In the genomic region with DNA sequence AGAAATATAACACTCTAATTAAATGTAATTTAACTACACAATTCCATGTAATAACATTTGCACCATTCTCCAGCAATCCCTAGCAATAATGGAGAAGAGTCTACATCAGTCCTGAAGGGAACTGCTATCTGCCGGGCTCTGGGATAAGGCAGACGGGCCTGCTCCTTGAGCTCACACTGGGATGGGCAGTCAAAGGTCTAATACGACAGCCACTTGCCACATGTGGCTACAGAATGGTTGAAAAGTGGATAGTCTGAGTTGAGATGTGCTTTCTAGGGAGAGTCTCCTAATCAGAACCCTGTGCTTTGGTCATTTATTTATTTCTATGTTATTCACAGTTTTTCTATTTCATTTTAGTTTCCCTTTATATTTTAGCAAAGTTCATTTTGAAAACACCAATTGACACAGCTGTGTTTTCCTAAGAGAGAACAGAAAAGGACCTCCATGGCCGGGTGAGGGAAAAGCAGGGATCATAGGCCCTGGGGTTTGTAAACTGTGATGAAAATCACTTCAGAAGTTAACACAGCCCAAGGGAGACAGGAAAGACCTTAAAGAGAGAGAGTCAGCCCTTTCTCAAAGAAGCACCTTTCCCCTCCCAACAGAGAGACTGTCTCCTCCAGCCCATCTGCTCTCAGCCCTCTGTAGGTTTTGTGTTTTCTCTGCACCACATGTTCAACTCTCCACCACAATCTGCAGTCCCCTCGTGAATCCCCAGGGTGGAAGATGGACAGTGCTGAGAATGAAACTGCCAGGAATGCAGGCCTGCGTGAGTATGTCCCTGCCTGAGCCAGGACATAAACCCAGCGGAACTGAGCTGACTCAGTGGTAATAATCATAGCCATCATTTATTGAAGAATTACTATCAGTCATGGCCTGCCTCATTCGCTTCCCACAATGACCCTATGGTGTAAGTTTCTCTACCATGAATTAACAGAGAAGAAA, we compare ENCODE assay signal across 11 cellular contexts. TPM values are rescaled to one million over a fixed set of nuclear protein-coding genes. Genes with fewer than 3 reads are reported as not detected.
DNase-seq lines count a peak whose midpoint lies in the region; ATAC-seq and TF ChIP-seq lines count a peak whose summit lies in the region.
"Had no signal": no experiment of that assay in that cellular context is flagged by ENCODE, and none has a peak within 500 bp of the region (broad histone marks: within the 10 kb centered on the region; RNA-seq: fewer than 3 reads in every experiment).

No MANE protein-coding gene starts in this region.

- H3K4me3 ChIP-seq in Loucy (ENCODE audit: low read length, poor library complexity, severe bottlenecking) (peak overlapping the region; percentile 30), colonic mucosa (no peak overlapping the region), mesodermal cell (ENCODE audit: extremely low read depth, insufficient read depth, low read length, poor library complexity, severe bottlenecking) (no peak overlapping the region)
- H3K4me3 ChIP-seq: pancreas had no signal

- peak overlapping the region; percentile 56 for H3K4me2 ChIP-seq in Loucy (ENCODE audit: low read depth, low read length, poor library complexity, severe bottlenecking)

- H3K9me3 Mint-ChIP-seq in CD4-positive, alpha-beta T cell, result no peaks in the 10 kb centered on the region
- H3K9me3 Mint-ChIP-seq: CD4-positive, alpha-beta memory T cell had no signal

- TF ChIP-seq CTCF in Loucy (conservative IDR thresholded peaks at IDR 0.05; ENCODE audit: low read length) (no peak), colonic mucosa (IDR thresholded peaks at IDR 0.05) (no peak)
- no peak for TF ChIP-seq CTCF in CD4-positive, alpha-beta T cell (IDR thresholded peaks at IDR 0.05)

- peak overlapping the region; percentile 26 for H3K27ac ChIP-seq in colonic mucosa
- peak overlapping the region; percentile 19 for H3K27ac ChIP-seq in mesodermal cell (ENCODE audit: low read depth, low read length, severe bottlenecking)
- H3K27ac ChIP-seq in CD4-positive, alpha-beta T cell (ENCODE audit: low read depth, low read length), result no peak overlapping the region
- H3K27ac ChIP-seq: pancreas had no signal

- no peaks in the 10 kb centered on the region for H3F3A ChIP-seq in Loucy (ENCODE audit: low read depth)

- intact Hi-C loops in colonic mucosa (cut with DNase I), result no loop called here
- intact Hi-C loops in CD4-positive, alpha-beta T cell (cut with DNase I, micrococcal nuclease), result loop anchor here in 1 of 2 experiments (1.0 kb wide), 1 partner anchor 7 kb away; no protein-coding TSS in a partner anchor

- no peaks in the 10 kb centered on the region for H3K9me3 ChIP-seq in Loucy (ENCODE audit: insufficient read depth, low read depth, low read length)
- H3K9me3 ChIP-seq in colonic mucosa, result no peaks in the 10 kb centered on the region
- H3K9me3 ChIP-seq in mesodermal cell (ENCODE audit: control insufficient read depth, low read length), result no peaks in the 10 kb centered on the region
- H3K9me3 ChIP-seq in CD4-positive, alpha-beta T cell (ENCODE audit: control insufficient read depth, low read length), result no peaks in the 10 kb centered on the region
- H3K9me3 ChIP-seq: pancreas had no signal

- no peaks in the 10 kb centered on the region for H3K9me2 ChIP-seq in Loucy (replicated peaks; ENCODE audit: low read depth, low read length)

- ATAC-seq in CD4-positive, alpha-beta T cell (ENCODE audit: poor library complexity), result no peak

- in situ Hi-C loops in KBM-7 (cut with MboI; ENCODE audit: low pct_unique_long_range_greater_than_20kb, low sequenced_read_pairs), result no loop called here

- DNase-seq in A172 (ENCODE audit: low spot score) (peak; percentile 27), colonic mucosa (no peak), KBM-7 (no peak), SK-N-DZ (ENCODE audit: low spot score) (no peak)
- DNase-seq in activated T-cell treated with anti-CD3 and anti-CD28 coated beads, Interleukin-2, amount 50 U/mL, for 1 hour, result no peak
- DNase-seq in CD4-positive, alpha-beta T cell, result no peak
- DNase-seq: CD4-positive, alpha-beta memory T cell; NK-92 treated with Interleukin-12 subunit alpha and Interleukin-12 subunit beta, amount 100 ng/mL, for 24 hours; pancreas had no signal

- CTCF ChIA-PET in CD4-positive, alpha-beta T cell (lab: Charles Lee), result no interaction called here

- no peak overlapping the region for H3K27ac Mint-ChIP-seq in CD4-positive, alpha-beta T cell

- POLR2A ChIA-PET in CD4-positive, alpha-beta T cell (lab: Charles Lee), result no interaction called here

- WGBS in mesodermal cell (ENCODE audit: insufficient coverage in 2 of 2), 2 experiments, result 89 to 100% methylated on average over 4 to 6 of the region's 8 CpGs

- peaks cover 22% of the 10 kb centered on the region for H3K4me1 Mint-ChIP-seq in CD4-positive, alpha-beta T cell (ENCODE audit: low read depth)

- H3K9ac ChIP-seq in Loucy (ENCODE audit: low read depth, low read length, poor library complexity, severe bottlenecking) (peak overlapping the region; percentile 28), colonic mucosa (ENCODE audit: low read depth in 2 of 2, low read length in 2 of 2) (peak overlapping the region in 1 of 2 donors; percentile 41)

- no peaks in the 10 kb centered on the region for H4K20me1 ChIP-seq in Loucy (ENCODE audit: insufficient read depth, low read length, poor library complexity, severe bottlenecking)

- H3K36me3 Mint-ChIP-seq in CD4-positive, alpha-beta T cell (ENCODE audit: low read depth), result no peaks in the 10 kb centered on the region
- H3K36me3 Mint-ChIP-seq: CD4-positive, alpha-beta memory T cell had no signal

- no peaks in the 10 kb centered on the region for H3K36me3 ChIP-seq in Loucy (ENCODE audit: insufficient read depth, low read length)
- no peaks in the 10 kb centered on the region for H3K36me3 ChIP-seq in colonic mucosa
- no peaks in the 10 kb centered on the region for H3K36me3 ChIP-seq in mesodermal cell (ENCODE audit: control insufficient read depth, insufficient read depth, low read length)
- H3K36me3 ChIP-seq: pancreas had no signal

- H3K4me1 ChIP-seq in Loucy (ENCODE audit: insufficient read depth, low read length, poor library complexity, severe bottlenecking) (peaks cover 37% of the 10 kb centered on the region), colonic mucosa (no peaks in the 10 kb centered on the region), mesodermal cell (ENCODE audit: control insufficient read depth, insufficient read depth, low read length, poor library complexity, severe bottlenecking) (no peaks in the 10 kb centered on the region)

- no peaks in the 10 kb centered on the region for H3K27me3 ChIP-seq in Loucy (ENCODE audit: insufficient read depth, low read length, poor library complexity, severe bottlenecking)
- H3K27me3 ChIP-seq in colonic mucosa, result no peaks in the 10 kb centered on the region
- no peaks in the 10 kb centered on the region for H3K27me3 ChIP-seq in CD4-positive, alpha-beta T cell (ENCODE audit: control insufficient read depth, insufficient read depth, low read length)
- H3K27me3 ChIP-seq: pancreas had no signal

- no peaks in the 10 kb centered on the region for H3K27me3 Mint-ChIP-seq in CD4-positive, alpha-beta T cell

- H3K79me2 ChIP-seq in Loucy (ENCODE audit: insufficient read depth, low read length), result no peaks in the 10 kb centered on the region

- peak overlapping the region; percentile 62 for H2AFZ ChIP-seq in Loucy (ENCODE audit: low read length)

- no peak overlapping the region for H3K4me3 Mint-ChIP-seq in CD4-positive, alpha-beta T cell
- H3K4me3 Mint-ChIP-seq: CD4-positive, alpha-beta memory T cell had no signal

RNA-seq across cellular contexts. Expression of a gene that starts 11.6 kb away (rescaled TPM):
- total RNA-seq in A172 (2014; rRNA removed; shearing (Covaris generic)), result 0.41 and 0.86 TPM in 2 replicates
- 1 to 10 TPM; 4.1 to 5.3 TPM for total RNA-seq in colonic mucosa
- polyA plus RNA-seq in mesodermal cell (2013, experiment 1 of 2), result 0.63 TPM
- polyA plus RNA-seq in mesodermal cell (2013, experiment 2 of 2), result 0.71 TPM
- polyA plus RNA-seq in SK-N-DZ (2014; cell fraction: cytosol; rRNA removed), result 0.49 and 0.70 TPM in 2 replicates
- 0.46 and 0.68 TPM in 2 replicates for polyA plus RNA-seq in SK-N-DZ (2014; cell fraction: nucleus; rRNA removed)
- total RNA-seq in CD4-positive, alpha-beta T cell, result under 1 TPM; 0.22 to 0.34 TPM
